ENCODE assay signal across 11 cellular contexts in genomic region chr19:19538767-19539166, GRCh38. TPM values are rescaled to one million over a fixed set of nuclear protein-coding genes. Genes with fewer than 3 reads are reported as not detected.
A peak's percentile ranks its signal among the peaks of the same experiment; 100 is the strongest.
DNase-seq lines count a peak whose midpoint lies in the region; ATAC-seq and TF ChIP-seq lines count a peak whose summit lies in the region.
"Had no signal": no experiment of that assay in that cellular context is flagged by ENCODE, and none has a peak within 500 bp of the region (broad histone marks: within the 10 kb centered on the region; RNA-seq: fewer than 3 reads in every experiment).

No MANE protein-coding gene starts in this region.

- ATAC-seq in GM19351 (IDR thresholded peaks at IDR 0.05; ENCODE audit: unreplicated experiment) = no peak

- H3K36me3 Mint-ChIP-seq in IgD-negative memory B cell (no peaks in the 10 kb centered on the region), progenitor cell of endocrine pancreas (ENCODE audit: insufficient read depth) (peaks cover 3% of the 10 kb centered on the region)

- peaks cover 25% of the 10 kb centered on the region for H3K4me1 ChIP-seq in effector memory CD4-positive, alpha-beta T cell (ENCODE audit: control insufficient read depth, insufficient read depth, low read length, poor library complexity, severe bottlenecking)

- H3K4me1 Mint-ChIP-seq in IgD-negative memory B cell (peaks cover 8 to 10% (median 9%) of the 10 kb centered on the region in 3 donors), progenitor cell of endocrine pancreas (ENCODE audit: low read depth) (peaks cover 3% of the 10 kb centered on the region)

- H3K4me3 ChIP-seq in effector memory CD4-positive, alpha-beta T cell (ENCODE audit: insufficient read depth, low read depth, low read length, poor library complexity, severe bottlenecking) = peak overlapping the region; percentile 19
- H3K4me3 ChIP-seq: SJSA1 had no signal

- H3K9me3 ChIP-seq in effector memory CD4-positive, alpha-beta T cell (ENCODE audit: control insufficient read depth, low read length) = no peaks in the 10 kb centered on the region
- H3K9me3 ChIP-seq: heart left ventricle, SJSA1, upper lobe of right lung had no signal

- TF ChIP-seq CTCF in progenitor cell of endocrine pancreas (IDR thresholded peaks at IDR 0.05; ENCODE audit: unreplicated experiment) = no peak

- DNase-seq in NCI-H748 (lab: John Stamatoyannopoulos, UW; ENCODE audit: unreplicated experiment) (peak; percentile 22), NCI-H748 treated with DMSO at 0.1 percent for 48 hours (lab: John Stamatoyannopoulos, UW) (no peak), progenitor cell of endocrine pancreas (ENCODE audit: low spot score, unreplicated experiment) (no peak), cerebellum (ENCODE audit: low spot score) (no peak)
- no peak for DNase-seq in effector memory CD4-positive, alpha-beta T cell
- DNase-seq in activated CD8-positive, alpha-beta memory T cell treated with anti-CD3 and anti-CD28 coated beads for 24 hours = no peak
- DNase-seq: upper lobe of right lung had no signal

- H3K27ac Mint-ChIP-seq in IgD-negative memory B cell (peak overlapping the region in 1 of 3 donors; percentile 48), progenitor cell of endocrine pancreas (no peak overlapping the region)

- H3K4me3 Mint-ChIP-seq in IgD-negative memory B cell (peak overlapping the region; percentile 56 to 85 (median 64)), progenitor cell of endocrine pancreas (ENCODE audit: low read depth) (peak overlapping the region; percentile 67)

- H3K36me3 ChIP-seq in effector memory CD4-positive, alpha-beta T cell (ENCODE audit: control insufficient read depth, insufficient read depth, low read length) = no peaks in the 10 kb centered on the region
- H3K36me3 ChIP-seq: SJSA1, upper lobe of right lung had no signal

- H3K27me3 Mint-ChIP-seq in IgD-negative memory B cell (peaks cover 19% of the 10 kb centered on the region), progenitor cell of endocrine pancreas (peaks cover 26% of the 10 kb centered on the region)

- no peaks in the 10 kb centered on the region for H3K27me3 ChIP-seq in effector memory CD4-positive, alpha-beta T cell (replicated peaks; ENCODE audit: control insufficient read depth, insufficient read depth, low read length, poor library complexity, severe bottlenecking)
- H3K27me3 ChIP-seq: SJSA1 had no signal

- H3K27ac ChIP-seq in effector memory CD4-positive, alpha-beta T cell (ENCODE audit: insufficient read depth, low read length, poor library complexity, severe bottlenecking) = no peak overlapping the region
- H3K27ac ChIP-seq: heart left ventricle, SJSA1, upper lobe of right lung had no signal

- no peaks in the 10 kb centered on the region for H3K9me3 Mint-ChIP-seq in IgD-negative memory B cell
- H3K9me3 Mint-ChIP-seq in progenitor cell of endocrine pancreas (ENCODE audit: low read depth) = no peaks in the 10 kb centered on the region

RNA-seq across cellular contexts. Expression of gene CILP2, which starts 0.7 kb away (rescaled TPM):
- polyA plus RNA-seq in IgD-negative memory B cell = not detected
- 2.4 and 2.6 TPM in 2 replicates for total RNA-seq in progenitor cell of endocrine pancreas
- total RNA-seq in cerebellum = 0.64 TPM

RNA-seq across cellular contexts. Expression of gene YJEFN3, which starts 10.1 kb away (rescaled TPM):
- polyA plus RNA-seq in IgD-negative memory B cell = not detected
- 22.6 and 27.6 TPM in 2 replicates for total RNA-seq in progenitor cell of endocrine pancreas
- 2.8 TPM for total RNA-seq in cerebellum

RNA-seq across cellular contexts. Expression of gene NDUFA13, which starts 22.7 kb away (rescaled TPM):
- 324 TPM for polyA plus RNA-seq in IgD-negative memory B cell
- 346 and 347 TPM in 2 replicates for total RNA-seq in progenitor cell of endocrine pancreas
- total RNA-seq in cerebellum = 70.6 TPM

RNA-seq across cellular contexts. Expression of gene TSSK6, which starts 23.4 kb away (rescaled TPM):
- 4.6 TPM for polyA plus RNA-seq in IgD-negative memory B cell
- total RNA-seq in progenitor cell of endocrine pancreas (2.7 and 3.3 TPM in 2 replicates), cerebellum (1.2 TPM)
